20 cellular contexts compared by ENCODE assay signal in genomic region chr3:177351195-177351594, GRCh38.
DNase-seq lines count a peak whose midpoint lies in the region; ATAC-seq and TF ChIP-seq lines count a peak whose summit lies in the region.
"Had no signal": no experiment of that assay in that cellular context is flagged by ENCODE, and none has a peak within 500 bp of the region (broad histone marks: within the 10 kb centered on the region; RNA-seq: fewer than 3 reads in every experiment).

No MANE protein-coding gene starts in this region.

- no peak for ATAC-seq in activated B cell treated with CpG ODN at 0.5 μM for 24 hours (ENCODE audit: low read depth)

- no peak overlapping the region for H3K4me3 Mint-ChIP-seq in activated naive CD4-positive, alpha-beta T cell treated with anti-CD3 and anti-CD28 coated beads, Interleukin-2, amount 50 U/mL, for 24 hours
- H3K4me3 Mint-ChIP-seq in activated B cell treated with CpG ODN at 0.5 μM for 24 hours (peak overlapping the region; percentile 74), mesothelial cell of epicardium (no peak overlapping the region)

- intact Hi-C loops in activated B cell treated with CpG ODN at 0.5 μM for 24 hours (cut with micrococcal nuclease) (loop anchor here (1.0 to 10.0 kb wide), 4 partner anchors 13 to 1796 kb away; partner anchors contain the start of gene PIK3CA), thyroid gland (cut with DNase I) (loop anchor here (10.0 kb wide), 2 partner anchors 46 to 296 kb away; no protein-coding TSS in a partner anchor)

- H3K36me3 ChIP-seq in thyroid gland = no peaks in the 10 kb centered on the region
- H3K36me3 ChIP-seq: left ventricle myocardium inferior, right atrium auricular region had no signal

- H3K4me3 ChIP-seq in thyroid gland (replicated peaks in 1 of 3) = no peak overlapping the region
- H3K4me3 ChIP-seq: left ventricle myocardium inferior, right atrium auricular region, testis had no signal

- H3K27ac ChIP-seq in thyroid gland = peak overlapping the region in 2 of 3 donors; percentile 70 to 80
- H3K27ac ChIP-seq: left ventricle myocardium inferior, right atrium auricular region, testis had no signal

- no peak for TF ChIP-seq POLR2A in thyroid gland (IDR thresholded peaks at IDR 0.05)

- POLR2A ChIA-PET in activated B cell treated with CpG ODN at 0.5 μM for 24 hours (lab: Charles Lee) = interaction anchor here (0.9 to 6.4 kb wide), 9 partner anchors 9 to 157 kb away, joined by 3 to 58 read pairs (median 6); partner anchors contain the start of gene TBL1XR1

- no peak for DNase-seq in activated naive CD4-positive, alpha-beta T cell treated with anti-CD3 and anti-CD28 coated beads, Interleukin-2, amount 50 U/mL, for 16 hours
- DNase-seq in activated B cell treated with CpG ODN at 0.5 μM for 24 hours (no peak), mesothelial cell of epicardium (ENCODE audit: low spot score in 2 of 2, unreplicated experiment in 2 of 2) (no peak), thyroid gland (no peak), NCI-H69 (lab: John Stamatoyannopoulos, UW) (no peak), mesenteric fat pad (ENCODE audit: low spot score) (no peak)
- DNase-seq in stimulated activated CD4-positive, alpha-beta T cell treated with anti-CD3 and anti-CD28 coated beads, Interleukin-12 subunit alpha, Interleukin-12 subunit beta, amount 100 ng/mL, for 4 hours = no peak
- DNase-seq: activated CD4-positive, CD25-positive, alpha-beta regulatory T cell treated with anti-CD3 and anti-CD28 coated beads, Interleukin-2, amount 50 U/mL, for 72 hours; activated gamma-delta T cell; anterior cingulate cortex; C1 segment of cervical spinal cord; dermis blood vessel endothelial cell; head of caudate nucleus; left ventricle myocardium inferior; NCI-H146; NCI-H774; T1000; testis had no signal

- H3K27me3 Mint-ChIP-seq in activated naive CD4-positive, alpha-beta T cell treated with anti-CD3 and anti-CD28 coated beads, Interleukin-2, amount 50 U/mL, for 24 hours = no peaks in the 10 kb centered on the region
- no peaks in the 10 kb centered on the region for H3K27me3 Mint-ChIP-seq in activated B cell treated with CpG ODN at 0.5 μM for 24 hours
- H3K27me3 Mint-ChIP-seq in mesothelial cell of epicardium (ENCODE audit: low read depth) = no peaks in the 10 kb centered on the region

- no peaks in the 10 kb centered on the region for H3K9me3 Mint-ChIP-seq in activated naive CD4-positive, alpha-beta T cell treated with anti-CD3 and anti-CD28 coated beads, Interleukin-2, amount 50 U/mL, for 24 hours
- peaks cover 4% of the 10 kb centered on the region for H3K9me3 Mint-ChIP-seq in activated B cell treated with CpG ODN at 0.5 μM for 24 hours
- H3K9me3 Mint-ChIP-seq in mesothelial cell of epicardium = no peaks in the 10 kb centered on the region

- peak overlapping the region; percentile 76 for H3K27ac Mint-ChIP-seq in activated naive CD4-positive, alpha-beta T cell treated with anti-CD3 and anti-CD28 coated beads, Interleukin-2, amount 50 U/mL, for 24 hours
- H3K27ac Mint-ChIP-seq in activated B cell treated with CpG ODN at 0.5 μM for 24 hours (peak overlapping the region; percentile 95), mesothelial cell of epicardium (peak overlapping the region; percentile 60)

- H3K36me3 Mint-ChIP-seq in activated naive CD4-positive, alpha-beta T cell treated with anti-CD3 and anti-CD28 coated beads, Interleukin-2, amount 50 U/mL, for 24 hours = no peaks in the 10 kb centered on the region
- H3K36me3 Mint-ChIP-seq in activated B cell treated with CpG ODN at 0.5 μM for 24 hours (ENCODE audit: low read depth) = no peaks in the 10 kb centered on the region
- no peaks in the 10 kb centered on the region for H3K36me3 Mint-ChIP-seq in mesothelial cell of epicardium

- WGBS in thyroid gland, 2 donors = 96 to 100% methylated on average over 1 of the region's 1 CpG

- CTCF ChIA-PET in activated B cell treated with CpG ODN at 0.5 μM for 24 hours (lab: Charles Lee) = interaction anchor here (0.7 to 1.4 kb wide), 4 partner anchors 14 to 300 kb away, joined by 3 read pairs; partner anchors contain the start of gene TBL1XR1

- no peak for TF ChIP-seq CTCF in activated B cell treated with CpG ODN at 0.5 μM for 24 hours (IDR thresholded peaks at IDR 0.05)
- TF ChIP-seq CTCF in mesothelial cell of epicardium (IDR thresholded peaks at IDR 0.05; ENCODE audit: unreplicated experiment) = no peak
- no peak for TF ChIP-seq CTCF in thyroid gland (IDR thresholded peaks at IDR 0.05)

- peaks cover 42% of the 10 kb centered on the region for H3K4me1 Mint-ChIP-seq in activated naive CD4-positive, alpha-beta T cell treated with anti-CD3 and anti-CD28 coated beads, Interleukin-2, amount 50 U/mL, for 24 hours
- H3K4me1 Mint-ChIP-seq in activated B cell treated with CpG ODN at 0.5 μM for 24 hours = peaks cover 82% of the 10 kb centered on the region
- peaks cover 31% of the 10 kb centered on the region for H3K4me1 Mint-ChIP-seq in mesothelial cell of epicardium

- H3K27me3 ChIP-seq in thyroid gland = no peaks in the 10 kb centered on the region
- H3K27me3 ChIP-seq: right atrium auricular region, testis had no signal

- H3K4me1 ChIP-seq in thyroid gland = peaks cover 32 to 40% of the 10 kb centered on the region in 2 donors

- H3K9me3 ChIP-seq in thyroid gland = no peaks in the 10 kb centered on the region
- H3K9me3 ChIP-seq: left ventricle myocardium inferior, right atrium auricular region, testis had no signal
